ENCODE assay signal across 22 cellular contexts in genomic region chr1:33268927-33269610, GRCh38. TPM values are rescaled to one million over a fixed set of nuclear protein-coding genes. Genes with fewer than 3 reads are reported as not detected.
DNase-seq lines count a peak whose midpoint lies in the region; ATAC-seq and TF ChIP-seq lines count a peak whose summit lies in the region.
"Had no signal": no experiment of that assay in that cellular context is flagged by ENCODE, and none has a peak within 500 bp of the region (broad histone marks: within the 10 kb centered on the region; RNA-seq: fewer than 3 reads in every experiment).

No MANE protein-coding gene starts in this region.

- WGBS in H9 (ENCODE audit: extremely low coverage, insufficient read length, low lambda C conversion rate), result no CpG with 5 or more reads among the region's 5 CpGs
- WGBS in suprapubic skin, result 23% methylated on average over 5 of the region's 5 CpGs

- H3K27me3 ChIP-seq in H9 (ENCODE audit: insufficient read depth, low read length) (no peaks in the 10 kb centered on the region), suprapubic skin (no peaks in the 10 kb centered on the region)
- H3K27me3 ChIP-seq: left lung had no signal

- H4K5ac ChIP-seq in H9 (ENCODE audit: insufficient read length, low read depth, low read length), result no peak overlapping the region

- no peak overlapping the region for H4K8ac ChIP-seq in H9 (replicated peaks; ENCODE audit: insufficient read length, low read depth, low read length)

- H3K36me3 Mint-ChIP-seq in H9 (ENCODE audit: insufficient read depth in 1 of 3, low read depth in 3 of 3), result peaks cover 3 to 18% (median 3%) of the 10 kb centered on the region in 3 experiments
- H3K36me3 Mint-ChIP-seq: activated naive CD4-positive, alpha-beta T cell treated with anti-CD3 and anti-CD28 coated beads, Interleukin-2, amount 50 U/mL, for 24 hours had no signal

- H2BK20ac ChIP-seq in H9 (ENCODE audit: low read depth, low read length, poor library complexity, severe bottlenecking), result no peak overlapping the region

- no peaks in the 10 kb centered on the region for H3K23me2 ChIP-seq in H9 (ENCODE audit: insufficient read length, low read depth, low read length, poor library complexity, severe bottlenecking)

- H3K27ac Mint-ChIP-seq in H9, result peak overlapping the region in 2 of 3 experiments; percentile 6 to 81; a peak in 1 of 7 replicates
- H3K27ac Mint-ChIP-seq: activated CD4-positive, alpha-beta T cell treated with anti-CD3 and anti-CD28 coated beads, Interleukin-2, amount 10 ng/mL, durations not matched to agents 7 days and 5 days; activated naive CD4-positive, alpha-beta T cell treated with anti-CD3 and anti-CD28 coated beads, Interleukin-2, amount 50 U/mL, for 24 hours had no signal

- no peak overlapping the region for H3T11ph ChIP-seq in H9 (ENCODE audit: low read length)

- H3K27me3 Mint-ChIP-seq in H9 (ENCODE audit: low read depth), result no peaks in the 10 kb centered on the region
- H3K27me3 Mint-ChIP-seq: activated CD4-positive, alpha-beta T cell treated with anti-CD3 and anti-CD28 coated beads, Interleukin-2, amount 10 ng/mL, durations not matched to agents 7 days and 5 days; activated naive CD4-positive, alpha-beta T cell treated with anti-CD3 and anti-CD28 coated beads, Interleukin-2, amount 50 U/mL, for 24 hours had no signal

- no peaks in the 10 kb centered on the region for H3K9me3 ChIP-seq in H9 (ENCODE audit: control insufficient read depth, low read depth, low read length)
- H3K9me3 ChIP-seq in suprapubic skin, result no peaks in the 10 kb centered on the region
- no peaks in the 10 kb centered on the region for H3K9me3 ChIP-seq in mucosa of descending colon
- H3K9me3 ChIP-seq: left lung had no signal

- H3K79me2 ChIP-seq in H9 (ENCODE audit: insufficient read depth, low read length), result no peaks in the 10 kb centered on the region; the same call in 1 of the 2 replicates

- H3K4me1 ChIP-seq in H9 (ENCODE audit: insufficient read depth, low read length) (no peaks in the 10 kb centered on the region; the same call in 1 of the 2 replicates), suprapubic skin (peaks cover 34% of the 10 kb centered on the region), mucosa of descending colon (ENCODE audit: low read depth) (no peaks in the 10 kb centered on the region)

- H3K79me1 ChIP-seq in H9 (ENCODE audit: insufficient read depth, low read depth, low read length, poor library complexity, severe bottlenecking), result no peaks in the 10 kb centered on the region

- H2BK120ac ChIP-seq in H9 (ENCODE audit: low read depth, low read length, poor library complexity, severe bottlenecking), result no peak overlapping the region

- H3K36me3 ChIP-seq in suprapubic skin (peaks cover 7% of the 10 kb centered on the region), mucosa of descending colon (ENCODE audit: low read depth) (no peaks in the 10 kb centered on the region)

- no peak overlapping the region for H3K56ac ChIP-seq in H9 (ENCODE audit: insufficient read length, low read depth, low read length)

- no peak overlapping the region for H3K4me2 ChIP-seq in H9 (ENCODE audit: insufficient read depth, insufficient read length, low read length)

- no peaks in the 10 kb centered on the region for H4K20me1 ChIP-seq in H9 (ENCODE audit: control insufficient read depth, insufficient read depth, insufficient read length)

- no peak overlapping the region for H3K9ac ChIP-seq in H9 (ENCODE audit: extremely low read depth, insufficient read length, low read length)

- no peak for TF ChIP-seq POLR2A in suprapubic skin (IDR thresholded peaks at IDR 0.05)

- no peak overlapping the region for H3K23ac ChIP-seq in H9 (ENCODE audit: insufficient read length, low read depth, low read length)

- intact Hi-C loops in mucosa of descending colon (cut with DNase I, micrococcal nuclease), result no loop called here

- H3K4ac ChIP-seq in H9 (ENCODE audit: low read depth, low read length), result no peak overlapping the region

- H2BK15ac ChIP-seq in H9 (ENCODE audit: low read depth, low read length), result no peak overlapping the region

- no peak for DNase-seq in H9
- DNase-seq in fibroblast of the aortic adventitia (ENCODE audit: low read depth), result peak; percentile 68
- peak; percentile 47 for DNase-seq in mesenteric fat pad (ENCODE audit: low spot score)
- DNase-seq in suprapubic skin (ENCODE audit: low spot score in 2 of 2), result peak in 1 of 2 donors; percentile 41
- no peak for DNase-seq in mucosa of descending colon
- DNase-seq in T-helper 9 cell, result no peak
- DNase-seq: activated CD4-positive, alpha-beta T cell treated with anti-CD3 and anti-CD28 coated beads, Interleukin-2, amount 10 ng/mL, durations not matched to agents 7 days and 5 days; dermis blood vessel endothelial cell; HCEC 1CT; left lung; NCI-H2081 treated with DMSO at 0.1 percent for 48 hours; NCI-H82; retina; stimulated activated CD4-positive, alpha-beta T cell treated with anti-CD3 and anti-CD28 coated beads, Interleukin-1b, Interleukin-23, amount 100 ng/mL, for 48 hours; substantia nigra had no signal

- no peak overlapping the region for H3K14ac ChIP-seq in H9 (ENCODE audit: insufficient read depth, low read length)

- H3K18ac ChIP-seq in H9 (ENCODE audit: insufficient read length, low read depth, low read length), result no peak overlapping the region

- no peaks in the 10 kb centered on the region for H3K9me3 Mint-ChIP-seq in H9
- H3K9me3 Mint-ChIP-seq: activated CD4-positive, alpha-beta T cell treated with anti-CD3 and anti-CD28 coated beads, Interleukin-2, amount 10 ng/mL, durations not matched to agents 7 days and 5 days; activated naive CD4-positive, alpha-beta T cell treated with anti-CD3 and anti-CD28 coated beads, Interleukin-2, amount 50 U/mL, for 24 hours had no signal

- TF ChIP-seq CTCF in H9 (conservative IDR thresholded peaks at IDR 0.05) (no peak), fibroblast of the aortic adventitia (IDR thresholded peaks at IDR 0.05; ENCODE audit: insufficient read depth, low read length) (no peak), suprapubic skin (IDR thresholded peaks at IDR 0.05) (no peak), mucosa of descending colon (IDR thresholded peaks at IDR 0.05) (no peak)

- no peak overlapping the region for H2AFZ ChIP-seq in H9 (ENCODE audit: low read length)

- peaks cover 21 to 27% of the 10 kb centered on the region in 2 experiments for H3K4me1 Mint-ChIP-seq in H9

- no peak overlapping the region for H2BK12ac ChIP-seq in H9 (ENCODE audit: insufficient read length, low read depth, low read length)

- TF ChIP-seq EP300 in suprapubic skin (IDR thresholded peaks at IDR 0.05), result no peak

- no peak overlapping the region for H3K4me3 ChIP-seq in fibroblast of the aortic adventitia (ENCODE audit: low read depth, low read length)
- no peak overlapping the region for H3K4me3 ChIP-seq in suprapubic skin
- H3K4me3 ChIP-seq in mucosa of descending colon, result no peak overlapping the region
- H3K4me3 ChIP-seq: left lung had no signal

- no peak overlapping the region for H4K91ac ChIP-seq in H9 (ENCODE audit: insufficient read length, low read depth, low read length)

- H2AK5ac ChIP-seq in H9 (ENCODE audit: insufficient read length, low read length), result no peak overlapping the region

- H2BK5ac ChIP-seq in H9 (ENCODE audit: insufficient read length, low read length), result no peak overlapping the region

- H3K4me3 Mint-ChIP-seq in H9, result no peak overlapping the region
- H3K4me3 Mint-ChIP-seq: activated CD4-positive, alpha-beta T cell treated with anti-CD3 and anti-CD28 coated beads, Interleukin-2, amount 10 ng/mL, durations not matched to agents 7 days and 5 days; activated naive CD4-positive, alpha-beta T cell treated with anti-CD3 and anti-CD28 coated beads, Interleukin-2, amount 50 U/mL, for 24 hours had no signal

- ATAC-seq in GM21576 (IDR thresholded peaks at IDR 0.05; ENCODE audit: unreplicated experiment) (no peak), mucosa of descending colon (no peak), GM18868 (IDR thresholded peaks at IDR 0.05; ENCODE audit: unreplicated experiment) (no peak)
- ATAC-seq: left lung, Panc1, SK-N-SH treated with all-trans-retinoic acid at 6 μM for 48 hours had no signal

- H3K27ac ChIP-seq in H9 (ENCODE audit: insufficient read length, low read depth, low read length) (no peak overlapping the region), suprapubic skin (peak overlapping the region; percentile 55)
- H3K27ac ChIP-seq: left lung had no signal

RNA-seq across cellular contexts. Expression of gene ZNF362, which starts 12.8 kb away (rescaled TPM):
- total RNA-seq in H9 (2021) (18.7 and 19.4 TPM in 2 replicates), fibroblast of the aortic adventitia (ENCODE audit: low replicate concordance) (12.3 and 14.5 TPM in 2 replicates), mesenteric fat pad (29.6 TPM), suprapubic skin (10 to 100 TPM; 18.7 to 23.9 (median 21.9) TPM), mucosa of descending colon (10 to 100 TPM; 12.1 to 33.3 (median 13.7) TPM)

RNA-seq across cellular contexts. Expression of gene A3GALT2, which starts 51.8 kb away (rescaled TPM):
- total RNA-seq in H9 (2021) (not detected in 2 replicates), fibroblast of the aortic adventitia (ENCODE audit: low replicate concordance) (not detected in 2 replicates), mesenteric fat pad (not detected), suprapubic skin (not detected), mucosa of descending colon (not detected)
- total RNA-seq: activated CD4-positive, alpha-beta T cell treated with anti-CD3 and anti-CD28 coated beads, Interleukin-2, amount 10 ng/mL, durations not matched to agents 7 days and 5 days; dermis blood vessel endothelial cell; fibroblast of lung; left lung; M059J had no signal

Comparison
In these comparisons a context has a peak if more than half of its experiments do, and no peak if none do; other contexts are left out.
1. DNase-seq: peak in fibroblast of the aortic adventitia (single experiment) and mesenteric fat pad (single experiment); none in H9 (single experiment), mucosa of descending colon (0 of 3) and T-helper 9 cell (single experiment).